ENCODE assay signal across 8 cellular contexts in genomic region chr17:4806420-4806769, GRCh38. TPM values are rescaled to one million over a fixed set of nuclear protein-coding genes. Genes with fewer than 3 reads are reported as not detected.
DNase-seq lines count a peak whose midpoint lies in the region; ATAC-seq and TF ChIP-seq lines count a peak whose summit lies in the region.

No MANE protein-coding gene starts in this region.

- DNase-seq in brain microvascular endothelial cell (no peak), AG08396 (ENCODE audit: low spot score) (no peak), T-helper 9 cell (no peak), midbrain (lab: John Stamatoyannopoulos, UW) (no peak)

- H3K27ac ChIP-seq in C4-2B (peak overlapping the region; percentile 77), brain microvascular endothelial cell (no peak overlapping the region)

- H3K4me3 ChIP-seq in brain microvascular endothelial cell (ENCODE audit: low read depth, low read length) (peak overlapping the region; percentile 73), mononuclear cell (ENCODE audit: low read length) (peak overlapping the region; percentile 55)

- H3K9me3 ChIP-seq in mononuclear cell (ENCODE audit: low read depth, low read length): no peaks in the 10 kb centered on the region

- ATAC-seq in HG03460 (IDR thresholded peaks at IDR 0.05; ENCODE audit: unreplicated experiment) (peak; percentile 14), GM18870 (IDR thresholded peaks at IDR 0.05; ENCODE audit: unreplicated experiment) (no peak)

- H3K4me1 ChIP-seq in mononuclear cell (ENCODE audit: insufficient read depth, low read length): peaks cover 15% of the 10 kb centered on the region

- no peak for TF ChIP-seq CTCF in C4-2B (conservative IDR thresholded peaks at IDR 0.05)
- no peak for TF ChIP-seq CTCF in brain microvascular endothelial cell (IDR thresholded peaks at IDR 0.05; ENCODE audit: low read depth, low read length, missing control alignments)

- H3K27me3 ChIP-seq in brain microvascular endothelial cell (replicated peaks) (no peaks in the 10 kb centered on the region), mononuclear cell (ENCODE audit: insufficient read depth, low read length) (peaks cover 5% of the 10 kb centered on the region)

- H3K36me3 ChIP-seq in brain microvascular endothelial cell (replicated peaks): peaks cover under 1% of the 10 kb centered on the region

- in situ Hi-C loops in brain microvascular endothelial cell (cut with HindIII; ENCODE audit: low pct_ligation_motif_present, low sequenced_read_pairs): no loop called here

RNA-seq across cellular contexts. Expression of gene PLD2, which starts 0.6 kb away (rescaled TPM):
- total RNA-seq in mononuclear cell: 7.9 TPM

RNA-seq across cellular contexts. Expression of gene PSMB6, which starts 10.4 kb away (rescaled TPM):
- total RNA-seq in mononuclear cell: 41.5 TPM

RNA-seq across cellular contexts. Expression of gene GLTPD2, which starts 17.6 kb away (rescaled TPM):
- total RNA-seq in mononuclear cell: not detected

RNA-seq across cellular contexts. Expression of gene VMO1, which starts 20.2 kb away (rescaled TPM):
- not detected for total RNA-seq in mononuclear cell
